1 cellular context compared by ENCODE assay signal in genomic region chr10:46001187-46001756, GRCh38.
TF ChIP-seq lines count a peak whose summit lies in the region.

No MANE protein-coding gene starts in this region.

TF ChIP-seq in K562, 482 proteins besides CTCF, POLR2A, EP300 and RAD21 (continued from another document and continues in another):
- TF ChIP-seq ZFP91 (CRISPR knock-in tag; IDR thresholded peaks at IDR 0.05) (no peak), ZNF589 (CRISPR knock-in tag; IDR thresholded peaks at IDR 0.05; ENCODE audit: low read depth) (peak; percentile 99), SIX5 (IDR thresholded peaks at IDR 0.05; ENCODE audit: borderline replicate concordance in 1 of 2, insufficient read depth in 1 of 2, low read depth in 1 of 2, low read length in 2 of 2) (no peak), IRF1 (CRISPR knock-in tag; IDR thresholded peaks at IDR 0.05; ENCODE audit: borderline replicate concordance) (no peak), FOXP1 (CRISPR knock-in tag; IDR thresholded peaks at IDR 0.05) (no peak), TCF7L2 (IDR thresholded peaks at IDR 0.05; ENCODE audit: low read depth, low read length) (no peak), PURB (CRISPR knock-in tag; IDR thresholded peaks at IDR 0.05; ENCODE audit: low read depth) (no peak), ZNF224 (CRISPR knock-in tag; IDR thresholded peaks at IDR 0.05) (no peak), POLR2G (IDR thresholded peaks at IDR 0.05; ENCODE audit: low read depth, low read length) (no peak), ZNF12 (CRISPR knock-in tag; IDR thresholded peaks at IDR 0.05) (no peak), NFXL1 (CRISPR knock-in tag; IDR thresholded peaks at IDR 0.05) (peak; percentile 56; the same call in 1 of the 2 replicates), MCM7 (IDR thresholded peaks at IDR 0.05) (no peak), FOXJ2 (tag; IDR thresholded peaks at IDR 0.05) (peak; percentile 83; the same call in 1 of the 2 replicates), YBX1 (IDR thresholded peaks at IDR 0.05) (no peak), ZNF699 (CRISPR knock-in tag; IDR thresholded peaks at IDR 0.05; ENCODE audit: insufficient replicate concordance) (no peak), HDAC6 (IDR thresholded peaks at IDR 0.05; ENCODE audit: low read depth, low read length) (no peak), RBM34 (IDR thresholded peaks at IDR 0.05; ENCODE audit: borderline replicate concordance, insufficient read depth, low read length) (no peak), GTF2A2 (tag; IDR thresholded peaks at IDR 0.05) (no peak), NFE2L1 (tag; IDR thresholded peaks at IDR 0.05; ENCODE audit: borderline replicate concordance, low read depth) (no peak), ZBED1 (IDR thresholded peaks at IDR 0.05) (peak; percentile 76; the same call in 1 of the 2 replicates), SNAPC5 (CRISPR knock-in tag; IDR thresholded peaks at IDR 0.05) (peak; percentile 42; the same call in 1 of the 2 replicates), BCLAF1 (IDR thresholded peaks at IDR 0.05; ENCODE audit: borderline replicate concordance in 1 of 2, control insufficient read depth in 1 of 2, low read depth in 2 of 2, low read length in 1 of 2) (peak in 1 of 2 experiments; percentile 61; a peak in 1 of 4 replicates), ZZZ3 (IDR thresholded peaks at IDR 0.05) (no peak), ILK (tag; IDR thresholded peaks at IDR 0.05; ENCODE audit: borderline replicate concordance, low read depth) (no peak; the same call in 1 of the 2 replicates), ETS2 (tag; IDR thresholded peaks at IDR 0.05; ENCODE audit: borderline replicate concordance, poor library complexity, severe bottlenecking) (no peak), ZNF431 (CRISPR knock-in tag; IDR thresholded peaks at IDR 0.05) (no peak), NFE2 (IDR thresholded peaks at IDR 0.05; ENCODE audit: low read depth) (peak; percentile 52; the same call in 1 of the 2 replicates), ZNF212 (CRISPR knock-in tag; IDR thresholded peaks at IDR 0.05) (no peak), SIRT6 (IDR thresholded peaks at IDR 0.05; ENCODE audit: low read depth, low read length) (no peak), TCF3 (CRISPR knock-in tag; IDR thresholded peaks at IDR 0.05) (peak; percentile 99), CTBP1 (IDR thresholded peaks at IDR 0.05; ENCODE audit: borderline replicate concordance) (peak; percentile 95), RBM15 (IDR thresholded peaks at IDR 0.05; ENCODE audit: insufficient read depth, low read length) (no peak), NR3C1 (CRISPR knock-in tag; IDR thresholded peaks at IDR 0.05) (no peak), SOX6 (IDR thresholded peaks at IDR 0.05) (peak; percentile 99), PHB (CRISPR knock-in tag; IDR thresholded peaks at IDR 0.05) (no peak), ZHX1 (conservative IDR thresholded peaks at IDR 0.05; ENCODE audit: low read length) (no peak), RBM14 (IDR thresholded peaks at IDR 0.05; ENCODE audit: borderline replicate concordance, insufficient read depth, low read depth, low read length) (no peak), PHF8 (IDR thresholded peaks at IDR 0.05; ENCODE audit: borderline replicate concordance, low read length) (no peak), RCOR1 (IDR thresholded peaks at IDR 0.05; ENCODE audit: borderline replicate concordance in 1 of 2, low read depth in 2 of 2, low read length in 2 of 2) (peak; percentile 92 to 98; a peak in 3 of 4 replicates), FOXP4 (CRISPR knock-in tag; IDR thresholded peaks at IDR 0.05; ENCODE audit: borderline replicate concordance) (no peak), ZNF175 (CRISPR knock-in tag; IDR thresholded peaks at IDR 0.05; ENCODE audit: low read depth) (peak; percentile 99), ZNF311 (CRISPR knock-in tag; IDR thresholded peaks at IDR 0.05) (peak; percentile 95), RNF219 (CRISPR knock-in tag; IDR thresholded peaks at IDR 0.05) (no peak), CBFB (CRISPR knock-in tag; IDR thresholded peaks at IDR 0.05) (no peak), PREB (CRISPR knock-in tag; IDR thresholded peaks at IDR 0.05) (no peak), ZNF507 (tag; conservative IDR thresholded peaks at IDR 0.05) (no peak), EZH2 (IDR thresholded peaks at IDR 0.05; ENCODE audit: borderline replicate concordance, low read depth, low read length) (peak; percentile 99; the same call in 1 of the 2 replicates), ASH1L (IDR thresholded peaks at IDR 0.05; ENCODE audit: borderline replicate concordance, low read depth, partially characterized antibody) (no peak), NEUROD1 (IDR thresholded peaks at IDR 0.05; ENCODE audit: borderline replicate concordance, low read depth, low read length, partially characterized antibody) (peak; percentile 91), C11orf30 (IDR thresholded peaks at IDR 0.05; ENCODE audit: low read depth) (peak; percentile 67), ZC3H8 (IDR thresholded peaks at IDR 0.05) (no peak)
- TF ChIP-seq, protein P1, sequence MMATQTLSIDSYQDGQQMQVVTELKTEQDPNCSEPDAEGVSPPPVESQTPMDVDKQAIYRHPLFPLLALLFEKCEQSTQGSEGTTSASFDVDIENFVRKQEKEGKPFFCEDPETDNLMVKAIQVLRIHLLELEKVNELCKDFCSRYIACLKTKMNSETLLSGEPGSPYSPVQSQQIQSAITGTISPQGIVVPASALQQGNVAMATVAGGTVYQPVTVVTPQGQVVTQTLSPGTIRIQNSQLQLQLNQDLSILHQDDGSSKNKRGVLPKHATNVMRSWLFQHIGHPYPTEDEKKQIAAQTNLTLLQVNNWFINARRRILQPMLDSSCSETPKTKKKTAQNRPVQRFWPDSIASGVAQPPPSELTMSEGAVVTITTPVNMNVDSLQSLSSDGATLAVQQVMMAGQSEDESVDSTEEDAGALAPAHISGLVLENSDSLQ (IDR thresholded peaks at IDR 0.05): peak; percentile 98
- TF ChIP-seq, protein P2, sequence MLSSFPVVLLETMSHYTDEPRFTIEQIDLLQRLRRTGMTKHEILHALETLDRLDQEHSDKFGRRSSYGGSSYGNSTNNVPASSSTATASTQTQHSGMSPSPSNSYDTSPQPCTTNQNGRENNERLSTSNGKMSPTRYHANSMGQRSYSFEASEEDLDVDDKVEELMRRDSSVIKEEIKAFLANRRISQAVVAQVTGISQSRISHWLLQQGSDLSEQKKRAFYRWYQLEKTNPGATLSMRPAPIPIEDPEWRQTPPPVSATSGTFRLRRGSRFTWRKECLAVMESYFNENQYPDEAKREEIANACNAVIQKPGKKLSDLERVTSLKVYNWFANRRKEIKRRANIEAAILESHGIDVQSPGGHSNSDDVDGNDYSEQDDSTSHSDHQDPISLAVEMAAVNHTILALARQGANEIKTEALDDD (IDR thresholded peaks at IDR 0.05): peak; percentile 93
